29 cellular contexts compared by ENCODE assay signal in genomic region chr9:87217056-87217455, GRCh38.
"Had no signal": no experiment of that assay in that cellular context is flagged by ENCODE, and none has a peak within 500 bp of the region (broad histone marks: within the 10 kb centered on the region; RNA-seq: fewer than 3 reads in every experiment).

No MANE protein-coding gene starts in this region.

- H3K27me3 ChIP-seq: left lung, pancreas, tibial nerve, uterus had no signal

- H3K4me3 Mint-ChIP-seq: immature natural killer cell; mesothelial cell of epicardium; naive B cell; natural killer cell; nephron progenitor cell; stimulated activated memory B cell treated with anti-CD40 and anti-IgM and Interleukin-4, amounts not matched to agents 10 μg/mL and 1 μg/mL and 100 μg/mL, for 72 hours; stimulated activated naive CD8-positive, alpha-beta T cell treated with anti-CD3 and anti-CD28 coated beads, Interleukin-15, amount 100 ng/mL, for 72 hours; type B pancreatic cell had no signal

- H3K79me2 ChIP-seq: hepatocyte had no signal

- H3K4me1 Mint-ChIP-seq: immature natural killer cell; naive B cell; natural killer cell; stimulated activated memory B cell treated with anti-CD40 and anti-IgM and Interleukin-4, amounts not matched to agents 10 μg/mL and 1 μg/mL and 100 μg/mL, for 72 hours; stimulated activated naive CD8-positive, alpha-beta T cell treated with anti-CD3 and anti-CD28 coated beads, Interleukin-15, amount 100 ng/mL, for 72 hours had no signal

- H3K36me3 ChIP-seq: left lung, lower lobe of right lung, pancreas, prostate gland, spleen, tibial nerve, uterus had no signal

- H3K27ac ChIP-seq: hepatocyte, left lung, lower lobe of right lung, pancreas, prostate gland, spleen, tibial nerve, uterus had no signal

- ATAC-seq: left colon; left lung; lower lobe of right lung; pancreas; right cardiac atrium; sciatic nerve; stimulated activated memory B cell treated with anti-CD40 and anti-IgM and Interleukin-4, amounts not matched to agents 10 μg/mL and 1 μg/mL and 100 μg/mL, for 72 hours; stimulated activated naive CD8-positive, alpha-beta T cell treated with anti-CD3 and anti-CD28 coated beads, Interleukin-15, amount 100 ng/mL, for 72 hours had no signal

- H3K4me1 ChIP-seq: left lung, lower lobe of right lung, pancreas, prostate gland, spleen had no signal

- H3K27me3 Mint-ChIP-seq: stimulated activated memory B cell treated with anti-CD40 and anti-IgM and Interleukin-4, amounts not matched to agents 10 μg/mL and 1 μg/mL and 100 μg/mL, for 72 hours had no signal

- H2AFZ ChIP-seq: hepatocyte had no signal

- H3K9me3 Mint-ChIP-seq: mesothelial cell of epicardium; natural killer cell; nephron progenitor cell; stimulated activated naive CD8-positive, alpha-beta T cell treated with anti-CD3 and anti-CD28 coated beads, Interleukin-15, amount 100 ng/mL, for 72 hours; type B pancreatic cell had no signal

- H3K27ac Mint-ChIP-seq: immature natural killer cell; mesothelial cell of epicardium; naive B cell; natural killer cell; nephron progenitor cell; stimulated activated memory B cell treated with anti-CD40 and anti-IgM and Interleukin-4, amounts not matched to agents 10 μg/mL and 1 μg/mL and 100 μg/mL, for 72 hours; stimulated activated naive CD8-positive, alpha-beta T cell treated with anti-CD3 and anti-CD28 coated beads, Interleukin-15, amount 100 ng/mL, for 72 hours; type B pancreatic cell had no signal

- H3K4me3 ChIP-seq: hepatocyte, left lung, lower lobe of right lung, pancreas, prostate gland, spleen, tibial nerve, uterus had no signal

- H3K36me3 Mint-ChIP-seq: immature natural killer cell; mesothelial cell of epicardium; naive B cell; natural killer cell; stimulated activated memory B cell treated with anti-CD40 and anti-IgM and Interleukin-4, amounts not matched to agents 10 μg/mL and 1 μg/mL and 100 μg/mL, for 72 hours; type B pancreatic cell had no signal

- H3K9me3 ChIP-seq: left lung, lower lobe of right lung, pancreas, prostate gland, spleen, tibial nerve, uterus had no signal

- DNase-seq: immature natural killer cell; kidney; left colon; left lung; lower lobe of right lung; mammary epithelial cell; mesenchymal stem cell; naive B cell; natural killer cell; nephron progenitor cell; pancreas; posterior cingulate gyrus; retina; right cardiac atrium; small intestine; spleen; stimulated activated CD4-positive, alpha-beta T cell treated with anti-CD3 and anti-CD28 coated beads, Interleukin-4, amount 100 ng/mL, for 4 hours; stimulated activated CD8-positive, alpha-beta memory T cell treated with anti-CD3 and anti-CD28 coated beads, Interleukin-4, amount 100 ng/mL, for 48 hours; stimulated activated naive CD4-positive, alpha-beta T cell treated with Interleukin-2 at 50 U/mL for 16 hours; stimulated activated naive CD8-positive, alpha-beta T cell treated with anti-CD3 and anti-CD28 coated beads, Interleukin-15, amount 100 ng/mL, for 72 hours; substantia nigra; uterus had no signal

- H3K4me2 ChIP-seq: hepatocyte had no signal
